Comparison of ENCODE assay signal across 1 cellular context in genomic region chr1:182340233-182341058, GRCh38.
A peak's percentile ranks its signal among the peaks of the same experiment; 100 is the strongest.
TF ChIP-seq lines count a peak whose summit lies in the region.

No MANE protein-coding gene starts in this region.

TF ChIP-seq in K562, 482 proteins besides CTCF, POLR2A, EP300 and RAD21 (continued from another document and continues in another):
- TF ChIP-seq POLR2AphosphoS5 (IDR thresholded peaks at IDR 0.05; ENCODE audit: control insufficient read depth, insufficient read depth, low read depth, low read length) (no peak), FIP1L1 (IDR thresholded peaks at IDR 0.05; ENCODE audit: low read depth, low read length, poor library complexity, severe bottlenecking) (no peak), CREBBP (IDR thresholded peaks at IDR 0.05; ENCODE audit: low read depth, low read length) (no peak), SETDB1 (IDR thresholded peaks at IDR 0.05; ENCODE audit: low read length) (no peak), POLR3A (IDR thresholded peaks at IDR 0.05; ENCODE audit: borderline replicate concordance, extremely low read depth, insufficient read depth, insufficient read length) (no peak), NR2C2 (CRISPR knock-in tag; IDR thresholded peaks at IDR 0.05) (no peak), NR2C2 (tag; IDR thresholded peaks at IDR 0.05) (no peak; the same call in 1 of the 2 replicates), ZSCAN29 (IDR thresholded peaks at IDR 0.05) (no peak), CGGBP1 (CRISPR knock-in tag; IDR thresholded peaks at IDR 0.05) (no peak), HOMEZ (CRISPR knock-in tag; IDR thresholded peaks at IDR 0.05) (peak; percentile 60; the same call in 1 of the 2 replicates), PRMT5 (CRISPR knock-in tag; IDR thresholded peaks at IDR 0.05) (no peak), GATAD2B (IDR thresholded peaks at IDR 0.05; ENCODE audit: borderline replicate concordance) (no peak), ZNF436 (CRISPR knock-in tag; IDR thresholded peaks at IDR 0.05) (no peak), RBM17 (IDR thresholded peaks at IDR 0.05; ENCODE audit: borderline replicate concordance, low read depth, low read length) (no peak), ZNF311 (CRISPR knock-in tag; IDR thresholded peaks at IDR 0.05) (peak; percentile 92), ZNF644 (tag; IDR thresholded peaks at IDR 0.05; ENCODE audit: low read depth) (no peak), ZBTB7A (IDR thresholded peaks at IDR 0.05; ENCODE audit: borderline replicate concordance, control insufficient read depth, low read depth, low read length) (no peak), RBM15 (IDR thresholded peaks at IDR 0.05; ENCODE audit: insufficient read depth, low read length) (no peak), RBM14 (IDR thresholded peaks at IDR 0.05; ENCODE audit: borderline replicate concordance, insufficient read depth, low read depth, low read length) (no peak), HNRNPL (IDR thresholded peaks at IDR 0.05; ENCODE audit: low read depth, low read length) (no peak), ZNF324 (CRISPR knock-in tag; IDR thresholded peaks at IDR 0.05) (peak; percentile 26; the same call in 1 of the 2 replicates), KLF13 (tag; IDR thresholded peaks at IDR 0.05; ENCODE audit: borderline replicate concordance, low read depth) (0 out of 2 replicates have a peak, but pooled peaks have one; percentile 15), NELFE (IDR thresholded peaks at IDR 0.05; ENCODE audit: insufficient read depth, insufficient read length) (no peak), PURB (CRISPR knock-in tag; IDR thresholded peaks at IDR 0.05; ENCODE audit: low read depth) (no peak), FOXK2 (conservative IDR thresholded peaks at IDR 0.05 in 1 of 2, IDR thresholded peaks at IDR 0.05 in 1 of 2; ENCODE audit: low read depth in 2 of 2) (no peak), U2AF1 (optimal IDR thresholded peaks at IDR 0.05; ENCODE audit: low read depth, low read length) (no peak), CXXC5 (CRISPR knock-in tag; IDR thresholded peaks at IDR 0.05) (peak; percentile 45), POLR2H (tag; IDR thresholded peaks at IDR 0.05; ENCODE audit: low read depth) (no peak), DIDO1 (tag; IDR thresholded peaks at IDR 0.05; ENCODE audit: low read depth) (no peak), CREB3 (tag; conservative IDR thresholded peaks at IDR 0.05; ENCODE audit: low read depth) (no peak), FOXJ2 (tag; IDR thresholded peaks at IDR 0.05) (no peak), CC2D1A (IDR thresholded peaks at IDR 0.05) (no peak), ZNF589 (CRISPR knock-in tag; IDR thresholded peaks at IDR 0.05; ENCODE audit: low read depth) (peak; percentile 74; the same call in 1 of the 2 replicates), ETV6 (IDR thresholded peaks at IDR 0.05; ENCODE audit: borderline replicate concordance in 1 of 2, low read depth in 2 of 2, low read length in 1 of 2) (no peak), ETV6 (CRISPR knock-in tag; IDR thresholded peaks at IDR 0.05; ENCODE audit: borderline replicate concordance) (no peak), ZNF764 (CRISPR knock-in tag; IDR thresholded peaks at IDR 0.05; ENCODE audit: low read depth) (no peak), ZNF445 (CRISPR knock-in tag; IDR thresholded peaks at IDR 0.05; ENCODE audit: low read depth) (no peak), CEBPB (tag; IDR thresholded peaks at IDR 0.05) (peak; percentile 85)
- TF ChIP-seq, protein P1, sequence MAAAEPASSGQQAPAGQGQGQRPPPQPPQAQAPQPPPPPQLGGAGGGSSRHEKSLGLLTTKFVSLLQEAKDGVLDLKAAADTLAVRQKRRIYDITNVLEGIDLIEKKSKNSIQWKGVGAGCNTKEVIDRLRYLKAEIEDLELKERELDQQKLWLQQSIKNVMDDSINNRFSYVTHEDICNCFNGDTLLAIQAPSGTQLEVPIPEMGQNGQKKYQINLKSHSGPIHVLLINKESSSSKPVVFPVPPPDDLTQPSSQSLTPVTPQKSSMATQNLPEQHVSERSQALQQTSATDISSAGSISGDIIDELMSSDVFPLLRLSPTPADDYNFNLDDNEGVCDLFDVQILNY (CRISPR knock-in tag; IDR thresholded peaks at IDR 0.05): no peak
- TF ChIP-seq, protein P2, sequence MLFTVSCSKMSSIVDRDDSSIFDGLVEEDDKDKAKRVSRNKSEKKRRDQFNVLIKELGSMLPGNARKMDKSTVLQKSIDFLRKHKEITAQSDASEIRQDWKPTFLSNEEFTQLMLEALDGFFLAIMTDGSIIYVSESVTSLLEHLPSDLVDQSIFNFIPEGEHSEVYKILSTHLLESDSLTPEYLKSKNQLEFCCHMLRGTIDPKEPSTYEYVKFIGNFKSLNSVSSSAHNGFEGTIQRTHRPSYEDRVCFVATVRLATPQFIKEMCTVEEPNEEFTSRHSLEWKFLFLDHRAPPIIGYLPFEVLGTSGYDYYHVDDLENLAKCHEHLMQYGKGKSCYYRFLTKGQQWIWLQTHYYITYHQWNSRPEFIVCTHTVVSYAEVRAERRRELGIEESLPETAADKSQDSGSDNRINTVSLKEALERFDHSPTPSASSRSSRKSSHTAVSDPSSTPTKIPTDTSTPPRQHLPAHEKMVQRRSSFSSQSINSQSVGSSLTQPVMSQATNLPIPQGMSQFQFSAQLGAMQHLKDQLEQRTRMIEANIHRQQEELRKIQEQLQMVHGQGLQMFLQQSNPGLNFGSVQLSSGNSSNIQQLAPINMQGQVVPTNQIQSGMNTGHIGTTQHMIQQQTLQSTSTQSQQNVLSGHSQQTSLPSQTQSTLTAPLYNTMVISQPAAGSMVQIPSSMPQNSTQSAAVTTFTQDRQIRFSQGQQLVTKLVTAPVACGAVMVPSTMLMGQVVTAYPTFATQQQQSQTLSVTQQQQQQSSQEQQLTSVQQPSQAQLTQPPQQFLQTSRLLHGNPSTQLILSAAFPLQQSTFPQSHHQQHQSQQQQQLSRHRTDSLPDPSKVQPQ (CRISPR knock-in tag; IDR thresholded peaks at IDR 0.05; ENCODE audit: borderline replicate concordance): no peak
- TF ChIP-seq, protein P3, sequence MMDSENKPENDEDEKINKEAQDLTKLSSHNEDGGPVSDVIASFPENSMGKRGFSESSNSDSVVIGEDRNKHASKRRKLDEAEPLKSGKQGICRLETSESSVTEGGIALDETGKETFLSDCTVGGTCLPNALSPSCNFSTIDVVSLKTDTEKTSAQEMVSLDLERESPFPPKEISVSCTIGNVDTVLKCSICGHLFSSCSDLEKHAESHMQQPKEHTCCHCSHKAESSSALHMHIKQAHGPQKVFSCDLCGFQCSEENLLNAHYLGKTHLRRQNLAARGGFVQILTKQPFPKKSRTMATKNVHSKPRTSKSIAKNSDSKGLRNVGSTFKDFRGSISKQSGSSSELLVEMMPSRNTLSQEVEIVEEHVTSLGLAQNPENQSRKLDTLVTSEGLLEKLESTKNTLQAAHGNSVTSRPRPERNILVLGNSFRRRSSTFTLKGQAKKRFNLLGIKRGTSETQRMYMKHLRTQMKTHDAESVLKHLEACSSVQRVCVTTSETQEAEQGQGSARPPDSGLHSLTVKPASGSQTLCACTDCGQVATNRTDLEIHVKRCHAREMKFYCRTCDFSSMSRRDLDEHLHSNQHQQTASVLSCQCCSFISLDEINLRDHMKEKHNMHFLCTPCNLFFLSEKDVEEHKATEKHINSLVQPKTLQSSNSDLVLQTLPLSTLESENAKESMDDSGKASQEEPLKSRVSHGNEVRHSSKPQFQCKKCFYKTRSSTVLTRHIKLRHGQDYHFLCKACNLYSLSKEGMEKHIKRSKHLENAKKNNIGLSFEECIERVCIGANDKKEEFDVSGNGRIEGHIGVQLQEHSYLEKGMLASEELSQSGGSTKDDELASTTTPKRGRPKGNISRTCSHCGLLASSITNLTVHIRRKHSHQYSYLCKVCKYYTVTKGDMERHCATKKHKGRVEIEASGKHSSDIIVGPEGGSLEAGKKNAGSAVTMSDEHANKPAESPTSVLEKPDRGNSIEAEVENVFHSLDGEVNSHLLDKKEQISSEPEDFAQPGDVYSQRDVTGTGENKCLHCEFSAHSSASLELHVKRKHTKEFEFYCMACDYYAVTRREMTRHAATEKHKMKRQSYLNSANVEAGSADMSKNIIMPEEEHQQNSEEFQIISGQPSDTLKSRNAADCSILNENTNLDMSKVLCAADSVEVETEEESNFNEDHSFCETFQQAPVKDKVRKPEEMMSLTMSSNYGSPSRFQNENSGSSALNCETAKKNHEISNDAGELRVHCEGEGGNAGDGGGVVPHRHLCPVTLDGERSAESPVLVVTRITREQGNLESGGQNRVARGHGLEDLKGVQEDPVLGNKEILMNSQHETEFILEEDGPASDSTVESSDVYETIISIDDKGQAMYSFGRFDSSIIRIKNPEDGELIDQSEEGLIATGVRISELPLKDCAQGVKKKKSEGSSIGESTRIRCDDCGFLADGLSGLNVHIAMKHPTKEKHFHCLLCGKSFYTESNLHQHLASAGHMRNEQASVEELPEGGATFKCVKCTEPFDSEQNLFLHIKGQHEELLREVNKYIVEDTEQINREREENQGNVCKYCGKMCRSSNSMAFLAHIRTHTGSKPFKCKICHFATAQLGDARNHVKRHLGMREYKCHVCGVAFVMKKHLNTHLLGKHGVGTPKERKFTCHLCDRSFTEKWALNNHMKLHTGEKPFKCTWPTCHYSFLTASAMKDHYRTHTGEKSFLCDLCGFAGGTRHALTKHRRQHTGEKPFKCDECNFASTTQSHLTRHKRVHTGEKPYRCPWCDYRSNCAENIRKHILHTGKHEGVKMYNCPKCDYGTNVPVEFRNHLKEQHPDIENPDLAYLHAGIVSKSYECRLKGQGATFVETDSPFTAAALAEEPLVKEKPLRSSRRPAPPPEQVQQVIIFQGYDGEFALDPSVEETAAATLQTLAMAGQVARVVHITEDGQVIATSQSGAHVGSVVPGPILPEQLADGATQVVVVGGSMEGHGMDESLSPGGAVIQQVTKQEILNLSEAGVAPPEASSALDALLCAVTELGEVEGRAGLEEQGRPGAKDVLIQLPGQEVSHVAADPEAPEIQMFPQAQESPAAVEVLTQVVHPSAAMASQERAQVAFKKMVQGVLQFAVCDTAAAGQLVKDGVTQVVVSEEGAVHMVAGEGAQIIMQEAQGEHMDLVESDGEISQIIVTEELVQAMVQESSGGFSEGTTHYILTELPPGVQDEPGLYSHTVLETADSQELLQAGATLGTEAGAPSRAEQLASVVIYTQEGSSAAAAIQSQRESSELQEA (IDR thresholded peaks at IDR 0.05; ENCODE audit: low read depth): no peak
- TF ChIP-seq, protein P4, sequence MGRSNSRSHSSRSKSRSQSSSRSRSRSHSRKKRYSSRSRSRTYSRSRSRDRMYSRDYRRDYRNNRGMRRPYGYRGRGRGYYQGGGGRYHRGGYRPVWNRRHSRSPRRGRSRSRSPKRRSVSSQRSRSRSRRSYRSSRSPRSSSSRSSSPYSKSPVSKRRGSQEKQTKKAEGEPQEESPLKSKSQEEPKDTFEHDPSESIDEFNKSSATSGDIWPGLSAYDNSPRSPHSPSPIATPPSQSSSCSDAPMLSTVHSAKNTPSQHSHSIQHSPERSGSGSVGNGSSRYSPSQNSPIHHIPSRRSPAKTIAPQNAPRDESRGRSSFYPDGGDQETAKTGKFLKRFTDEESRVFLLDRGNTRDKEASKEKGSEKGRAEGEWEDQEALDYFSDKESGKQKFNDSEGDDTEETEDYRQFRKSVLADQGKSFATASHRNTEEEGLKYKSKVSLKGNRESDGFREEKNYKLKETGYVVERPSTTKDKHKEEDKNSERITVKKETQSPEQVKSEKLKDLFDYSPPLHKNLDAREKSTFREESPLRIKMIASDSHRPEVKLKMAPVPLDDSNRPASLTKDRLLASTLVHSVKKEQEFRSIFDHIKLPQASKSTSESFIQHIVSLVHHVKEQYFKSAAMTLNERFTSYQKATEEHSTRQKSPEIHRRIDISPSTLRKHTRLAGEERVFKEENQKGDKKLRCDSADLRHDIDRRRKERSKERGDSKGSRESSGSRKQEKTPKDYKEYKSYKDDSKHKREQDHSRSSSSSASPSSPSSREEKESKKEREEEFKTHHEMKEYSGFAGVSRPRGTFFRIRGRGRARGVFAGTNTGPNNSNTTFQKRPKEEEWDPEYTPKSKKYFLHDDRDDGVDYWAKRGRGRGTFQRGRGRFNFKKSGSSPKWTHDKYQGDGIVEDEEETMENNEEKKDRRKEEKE (IDR thresholded peaks at IDR 0.05; ENCODE audit: borderline replicate concordance in 1 of 2, control insufficient read depth in 1 of 2, low read depth in 2 of 2, low read length in 1 of 2): no peak
- TF ChIP-seq, protein P5, sequence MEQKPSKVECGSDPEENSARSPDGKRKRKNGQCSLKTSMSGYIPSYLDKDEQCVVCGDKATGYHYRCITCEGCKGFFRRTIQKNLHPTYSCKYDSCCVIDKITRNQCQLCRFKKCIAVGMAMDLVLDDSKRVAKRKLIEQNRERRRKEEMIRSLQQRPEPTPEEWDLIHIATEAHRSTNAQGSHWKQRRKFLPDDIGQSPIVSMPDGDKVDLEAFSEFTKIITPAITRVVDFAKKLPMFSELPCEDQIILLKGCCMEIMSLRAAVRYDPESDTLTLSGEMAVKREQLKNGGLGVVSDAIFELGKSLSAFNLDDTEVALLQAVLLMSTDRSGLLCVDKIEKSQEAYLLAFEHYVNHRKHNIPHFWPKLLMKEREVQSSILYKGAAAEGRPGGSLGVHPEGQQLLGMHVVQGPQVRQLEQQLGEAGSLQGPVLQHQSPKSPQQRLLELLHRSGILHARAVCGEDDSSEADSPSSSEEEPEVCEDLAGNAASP (IDR thresholded peaks at IDR 0.05): no peak
